8 cellular contexts compared by ENCODE assay signal in genomic region chr12:120200364-120200817, GRCh38. TPM values are rescaled to one million over a fixed set of nuclear protein-coding genes. Genes with fewer than 3 reads are reported as not detected.
DNase-seq lines count a peak whose midpoint lies in the region; ATAC-seq, FAIRE-seq and TF ChIP-seq lines count a peak whose summit lies in the region.
"Not testable (repeated sequence)": the region's sequence is repeated elsewhere in the genome, so short reads cannot be mapped to it uniquely, and the experiment has no call there.

No MANE protein-coding gene starts in this region.

- H3K4me1 ChIP-seq in GM12878 (ENCODE audit: control insufficient read depth, insufficient read depth, low read length) (peaks cover 17% of the 10 kb centered on the region), esophagus squamous epithelium (peaks cover 24 to 55% (median 44%) of the 10 kb centered on the region in 3 donors), HepG2 (ENCODE audit: insufficient read depth, low read length) (peaks cover 57% of the 10 kb centered on the region), suprapubic skin (peaks cover 35% of the 10 kb centered on the region)

- not testable (repeated sequence) for FAIRE-seq in GM12878 (lab: Jason Lieb, UNC); HepG2 (lab: Jason Lieb, UNC)

- WGBS in GM12878 (ENCODE audit: insufficient coverage, insufficient replicate concordance, low lambda C conversion rate, missing lambda C conversion rate), result under 1% methylated on average over 17 of the region's 17 CpGs
- 2% methylated on average over 11 to 17 of the region's 17 CpGs for WGBS in esophagus squamous epithelium, 2 donors
- WGBS in HepG2 (ENCODE audit: low lambda C conversion rate), result 2% methylated on average over 17 of the region's 17 CpGs
- WGBS in suprapubic skin, result 3% methylated on average over 9 of the region's 17 CpGs

- peaks cover 53% of the 10 kb centered on the region for H3K36me3 ChIP-seq in KOPT-K1 (ENCODE audit: insufficient read depth, low read length)
- peaks cover 10 to 24% of the 10 kb centered on the region in 2 experiments for H3K36me3 ChIP-seq in GM12878 (ENCODE audit: control insufficient read depth in 2 of 2, insufficient read depth in 2 of 2, low read length in 1 of 2)
- H3K36me3 ChIP-seq in esophagus squamous epithelium, result peaks cover 14 to 39% (median 22%) of the 10 kb centered on the region in 3 donors
- peaks cover 4 to 38% of the 10 kb centered on the region in 2 experiments for H3K36me3 ChIP-seq in HepG2 (replicated peaks in 1 of 2; ENCODE audit: control insufficient read depth in 1 of 2, insufficient read depth in 2 of 2, low read length in 2 of 2)
- H3K36me3 ChIP-seq in suprapubic skin, result peaks cover 32% of the 10 kb centered on the region

- not testable (repeated sequence) for H3K27me3 ChIP-seq in CD4-positive, alpha-beta T cell (ENCODE audit: control insufficient read depth, insufficient read depth, low read length); GM12878 (replicated peaks in 1 of 2; ENCODE audit: control insufficient read depth in 2 of 2, insufficient read depth in 2 of 2, low read length in 1 of 2); esophagus squamous epithelium; HepG2 (ENCODE audit: control insufficient read depth in 1 of 2, insufficient read depth in 2 of 2, low read length in 2 of 2); suprapubic skin

- not testable (repeated sequence) for H3K9me3 ChIP-seq in CD4-positive, alpha-beta T cell (ENCODE audit: control insufficient read depth, low read length); KOPT-K1 (ENCODE audit: insufficient read depth, low read length, poor library complexity, severe bottlenecking); GM12878 (replicated peaks; ENCODE audit: control insufficient read depth, insufficient read depth, low read length); esophagus squamous epithelium; HepG2 (ENCODE audit: low read length); suprapubic skin

- not testable (repeated sequence) for TF ChIP-seq RAD21 in GM12878 (IDR thresholded peaks at IDR 0.05; ENCODE audit: insufficient read depth, low read depth, low read length); HepG2 (CRISPR knock-in tag; IDR thresholded peaks at IDR 0.05)

- intact Hi-C loops in CD4-positive, alpha-beta T cell (cut with DNase I, micrococcal nuclease), result loop anchor here in 1 of 2 experiments (5.0 to 10.0 kb wide), 2 partner anchors 83 to 186 kb away; partner anchors contain the start of gene RAB35
- intact Hi-C loops in GM12878 (cut with micrococcal nuclease; ENCODE audit: unreplicated experiment); esophagus squamous epithelium (cut with DNase I); HepG2 (cut with micrococcal nuclease; ENCODE audit: unreplicated experiment): not testable (repeated sequence)

- not testable (repeated sequence) for DNase-seq in CD4-positive, alpha-beta T cell; WTC11 (ENCODE audit: low spot score); GM12878 (ENCODE audit: low read depth, low spot score); esophagus squamous epithelium (lab: John Stamatoyannopoulos, UW); HepG2 (ENCODE audit: low spot score); omental fat pad (ENCODE audit: low spot score); suprapubic skin (ENCODE audit: low spot score in 2 of 2)

- H3K36me3 Mint-ChIP-seq in CD4-positive, alpha-beta T cell (ENCODE audit: low read depth), result peaks cover 49% of the 10 kb centered on the region
- peaks cover 57% of the 10 kb centered on the region for H3K36me3 Mint-ChIP-seq in WTC11

- H3K27ac Mint-ChIP-seq in CD4-positive, alpha-beta T cell, result peak overlapping the region; percentile 91
- peak overlapping the region; percentile 99 for H3K27ac Mint-ChIP-seq in WTC11

- peaks cover 47% of the 10 kb centered on the region for H3K4me1 Mint-ChIP-seq in CD4-positive, alpha-beta T cell (ENCODE audit: low read depth)
- peaks cover 22% of the 10 kb centered on the region for H3K4me1 Mint-ChIP-seq in WTC11

- H3K4me2 ChIP-seq in GM12878 (ENCODE audit: control insufficient read depth, insufficient read depth), result peak overlapping the region; percentile 99
- H3K4me2 ChIP-seq in HepG2 (ENCODE audit: low read depth, low read length), result peak overlapping the region; percentile 95

- peak overlapping the region; percentile 92 for H3K4me3 ChIP-seq in GM12878
- H3K4me3 ChIP-seq in esophagus squamous epithelium, result peak overlapping the region; percentile 86 to 99 (median 94)
- peak overlapping the region; percentile 86 to 99 (median 99) for H3K4me3 ChIP-seq in HepG2 (replicated peaks in 1 of 3; ENCODE audit: insufficient read depth in 1 of 3, low read depth in 2 of 3, low read length in 3 of 3)
- H3K4me3 ChIP-seq in suprapubic skin, result peak overlapping the region; percentile 97

- SMC1A ChIA-PET in GM12878 (lab: Charles Lee; ENCODE audit: uncharacterized antibody, unreplicated experiment), result interaction anchor here (0.7 to 4.2 kb wide), 11 partner anchors 7 to 200 kb away, joined by 3 to 37 read pairs (median 5); partner anchors contain the start of genes PXN and RAB35

- H3K9ac ChIP-seq in GM12878 (ENCODE audit: control insufficient read depth, insufficient read depth, low read length) (peak overlapping the region; percentile 98), HepG2 (ENCODE audit: insufficient read depth, low read depth, low read length) (peak overlapping the region; percentile 96)

- H2AFZ ChIP-seq in GM12878 (ENCODE audit: control insufficient read depth, low read depth, low read length); HepG2 (ENCODE audit: low read length): not testable (repeated sequence)

- H3K27ac ChIP-seq in CD4-positive, alpha-beta T cell (ENCODE audit: low read depth, low read length), result peak overlapping the region; percentile 67
- H3K27ac ChIP-seq in KOPT-K1 (ENCODE audit: low read depth, low read length, poor library complexity, severe bottlenecking), result peak overlapping the region; percentile 89
- peak overlapping the region; percentile 87 for H3K27ac ChIP-seq in GM12878 (ENCODE audit: control insufficient read depth, insufficient read depth)
- H3K27ac ChIP-seq in esophagus squamous epithelium, result peak overlapping the region; percentile 93 to 95 (median 94)
- H3K27ac ChIP-seq in HepG2 (ENCODE audit: extremely low read length, insufficient read depth, low read length), result peak overlapping the region; percentile 91
- peak overlapping the region; percentile 90 for H3K27ac ChIP-seq in suprapubic skin

- not testable (repeated sequence) for TF ChIP-seq POLR2A in GM12878 (IDR thresholded peaks at IDR 0.05; ENCODE audit: low read depth, low read length); esophagus squamous epithelium (IDR thresholded peaks at IDR 0.05); HepG2 (IDR thresholded peaks at IDR 0.05; ENCODE audit: insufficient read depth in 1 of 2, low read depth in 2 of 2, low read length in 2 of 2); suprapubic skin (IDR thresholded peaks at IDR 0.05)

- H3K4me3 Mint-ChIP-seq in CD4-positive, alpha-beta T cell, result peak overlapping the region; percentile 99
- peak overlapping the region; percentile 97 for H3K4me3 Mint-ChIP-seq in WTC11

- TF ChIP-seq EP300 in GM12878 (IDR thresholded peaks at IDR 0.05; ENCODE audit: borderline replicate concordance in 1 of 2, control insufficient read depth in 1 of 2, low read depth in 2 of 2, low read length in 2 of 2); HepG2 (IDR thresholded peaks at IDR 0.05; ENCODE audit: low read depth in 2 of 2, low read length in 2 of 2); HepG2 (CRISPR knock-in tag; IDR thresholded peaks at IDR 0.05; ENCODE audit: borderline replicate concordance); suprapubic skin (IDR thresholded peaks at IDR 0.05): not testable (repeated sequence)

- not testable (repeated sequence) for H3K9me3 Mint-ChIP-seq in CD4-positive, alpha-beta T cell; WTC11

- CTCF ChIA-PET in CD4-positive, alpha-beta T cell (lab: Charles Lee), result interaction anchor here (0.6 to 4.3 kb wide), 13 partner anchors 18 to 211 kb away, joined by 3 to 34 read pairs (median 6); partner anchors contain the start of genes BICDL1, PXN, RNU4-1 and RNU4-2
- CTCF ChIA-PET in WTC11 (lab: Charles Lee) (interaction anchor here (0.7 to 2.9 kb wide), 18 partner anchors 9 to 266 kb away, joined by 3 to 86 read pairs (median 8); partner anchors contain the start of genes PXN, RAB35, RNU4-2 and SIRT4), GM12878 (lab: Yijun Ruan, JAX) (interaction anchor here (0.9 to 5.6 kb wide), 23 partner anchors 10 to 324 kb away, joined by 3 to 61 read pairs (median 6); partner anchors contain the start of genes PXN, RAB35 and RNU4-2)
- CTCF ChIA-PET in HepG2 (lab: Yijun Ruan, JAX; ENCODE audit: low intra/inter-chr PET ratio, low total read pairs), result not testable (repeated sequence)

- not testable (repeated sequence) for BruUV-seq in GM12878 (replicated peaks; lab: Mats Ljungman, UMichigan)
- TSS peak; percentile 66 for BruUV-seq in HepG2 (replicated peaks; lab: Mats Ljungman, UMichigan)

- in situ Hi-C loops in GM12878 (cut with MboI); HepG2 (cut with HindIII; ENCODE audit: extremely low pct_ligation_motif_present, low pct_unique_long_range_greater_than_20kb): not testable (repeated sequence)

- POLR2A ChIA-PET in CD4-positive, alpha-beta T cell (lab: Charles Lee), result interaction anchor here (1.0 to 6.0 kb wide), 20 partner anchors 11 to 1602 kb away, joined by 4 to 224 read pairs (median 13); partner anchors contain the start of genes BICDL1, MLEC, PXN and RAB35
- POLR2A ChIA-PET in WTC11 (lab: Charles Lee) (interaction anchor here (0.5 to 3.8 kb wide), 15 partner anchors 9 to 387 kb away, joined by 3 to 97 read pairs (median 4); partner anchors contain the start of genes POP5, PXN, RAB35 and RNU4-1), GM12878 (lab: Charles Lee) (interaction anchor here (0.6 to 3.9 kb wide), 10 partner anchors 8 to 113 kb away, joined by 3 to 76 read pairs (median 7); partner anchors contain the start of genes RAB35, RNU4-2 and SIRT4), HepG2 (lab: Yijun Ruan, JAX) (interaction anchor here (0.9 to 7.9 kb wide), 22 partner anchors 8 to 117 kb away, joined by 3 to 378 read pairs (median 14); partner anchors contain the start of genes PXN, RAB35, RNU4-1 and RNU4-2)

- ATAC-seq in CD4-positive, alpha-beta T cell (ENCODE audit: poor library complexity); WTC11; GM12878; HepG2: not testable (repeated sequence)
- peak; percentile 0 for ATAC-seq in omental fat pad (ENCODE audit: low FRiP score)

- not testable (repeated sequence) for TF ChIP-seq CTCF in CD4-positive, alpha-beta T cell (IDR thresholded peaks at IDR 0.05); WTC11 (IDR thresholded peaks at IDR 0.05); GM12878 (IDR thresholded peaks at IDR 0.05 in 2 of 3, conservative IDR thresholded peaks at IDR 0.05 in 1 of 3; ENCODE audit: control insufficient read depth in 2 of 3, extremely low read depth in 1 of 3, insufficient read depth in 1 of 3, low read depth in 3 of 3, low read length in 3 of 3); esophagus squamous epithelium (IDR thresholded peaks at IDR 0.05); HepG2 (CRISPR knock-in tag; IDR thresholded peaks at IDR 0.05); omental fat pad (IDR thresholded peaks at IDR 0.05); suprapubic skin (IDR thresholded peaks at IDR 0.05)

- H4K20me1 ChIP-seq in GM12878 (ENCODE audit: control insufficient read depth, insufficient read depth), result not testable (repeated sequence)
- H4K20me1 ChIP-seq in HepG2 (ENCODE audit: insufficient read depth, low read length), result peaks cover 31% of the 10 kb centered on the region

- H3K27me3 Mint-ChIP-seq in CD4-positive, alpha-beta T cell; WTC11 (ENCODE audit: low read depth): not testable (repeated sequence)

- RAD21 ChIA-PET in GM12878 (lab: Charles Lee; ENCODE audit: unreplicated experiment), result interaction anchor here (1.0 to 3.1 kb wide), 11 partner anchors 27 to 211 kb away, joined by 3 to 58 read pairs (median 17); partner anchors contain the start of genes BICDL1, PXN and RAB35

- peaks cover 51% of the 10 kb centered on the region for H3K79me2 ChIP-seq in GM12878 (ENCODE audit: control insufficient read depth, insufficient read depth, low read length)
- H3K79me2 ChIP-seq in HepG2 (ENCODE audit: insufficient read depth, low read length), result peaks cover 35% of the 10 kb centered on the region

RNA-seq across cellular contexts. Expression of gene RPLP0, which starts 0.5 kb away (rescaled TPM):
- 1,000 to 10,000 TPM; 1,997 to 2,075 TPM for total RNA-seq in CD4-positive, alpha-beta T cell
- total RNA-seq in WTC11 (2021) (3,149 to 3,505 TPM (median 3,452 TPM) in 3 replicates), GM12878 (2014; rRNA removed) (6,095 and 6,267 TPM in 2 replicates), GM12878 (2014; rRNA removed; fragmentation: Illumina TruSeq; extraction: Trizol) (4,804 and 4,972 TPM in 2 replicates), GM12878 (2021) (4,342 and 4,473 TPM in 2 replicates), esophagus squamous epithelium (1,000 to 10,000 TPM; 3,136 to 5,114 (median 4,044) TPM), HepG2 (2016; rRNA removed; fragmentation: Illumina TruSeq; extraction: Trizol) (2,915 and 3,025 TPM in 2 replicates), omental fat pad (1,000 to 10,000 TPM; 2,289 to 4,489 (median 2,885) TPM), suprapubic skin (1,000 to 10,000 TPM; 1,993 to 4,861 (median 3,987) TPM)
- total RNA-seq in GM12878 (2013; cell fraction: nucleolus; rRNA removed), result 746 and 806 TPM in 2 replicates
- polyA plus RNA-seq in GM12878 (2011; ENCODE audit: low read depth), result 10,931 TPM
- polyA plus RNA-seq in GM12878 (2011; rRNA removed) (4,342 and 6,647 TPM in 2 replicates), GM12878 (2014; fragmentation: Illumina TruSeq; extraction: Trizol) (4,326 and 6,258 TPM in 2 replicates), GM12878 (2014; fragmentation: Nextera tagmentation; extraction: Ambion mirVana) (1,000 to 10,000 TPM; 6,784 to 8,495 TPM), GM12878 (2014; rRNA removed) (7,537 and 7,931 TPM in 2 replicates), GM12878 (2016; fragmentation: Nextera tagmentation; extraction: Ambion mirVana) (1,000 to 10,000 TPM; 2,171 to 2,235 TPM), HepG2 (2011; rRNA removed) (5,570 and 6,229 TPM in 2 replicates)
- 11,436 and 11,538 TPM in 2 replicates for polyA plus RNA-seq in GM12878 (2011; cell fraction: cytosol; rRNA removed)
- 3,468 and 4,357 TPM in 2 replicates for polyA plus RNA-seq in GM12878 (2011; cell fraction: nucleus; rRNA removed)
- polyA plus RNA-seq in GM12878 (2012), result 6,488 and 7,133 TPM in 2 replicates
- polyA minus RNA-seq in GM12878 (2011; rRNA and poly(A)+ RNA removed), result 5,528 and 7,467 TPM in 2 replicates
- polyA minus RNA-seq in GM12878 (2011; cell fraction: cytosol; rRNA and poly(A)+ RNA removed), result 1,348 and 1,626 TPM in 2 replicates
- 556 and 712 TPM in 2 replicates for polyA minus RNA-seq in GM12878 (2011; cell fraction: nucleus; rRNA and poly(A)+ RNA removed)
- total RNA-seq in HepG2 (2016; cell fraction: cytosol; rRNA removed; fragmentation: Illumina TruSeq; extraction: Trizol; ENCODE audit: low read depth), result 12,942 and 14,844 TPM in 2 replicates
- 2,993 and 3,024 TPM in 2 replicates for total RNA-seq in HepG2 (2016; cell fraction: insoluble cytoplasmic fraction; rRNA removed; fragmentation: Illumina TruSeq; extraction: Trizol)
- total RNA-seq in HepG2 (2016; cell fraction: membrane; rRNA removed; fragmentation: Illumina TruSeq; extraction: Trizol), result 11,359 and 11,757 TPM in 2 replicates
- total RNA-seq in HepG2 (2016; cell fraction: nucleus; rRNA removed; fragmentation: Illumina TruSeq; extraction: Trizol), result 1,126 and 1,259 TPM in 2 replicates
- 8,040 and 9,457 TPM in 2 replicates for polyA plus RNA-seq in HepG2 (2011; cell fraction: cytosol; rRNA removed)
- 2,511 and 2,559 TPM in 2 replicates for polyA plus RNA-seq in HepG2 (2011; cell fraction: nucleus; rRNA removed)
- polyA plus RNA-seq in HepG2 (2012), result 2,582 and 3,579 TPM in 2 replicates
- 15,203 and 16,637 TPM in 2 replicates for polyA plus RNA-seq in HepG2 (2016; cell fraction: cytosol; fragmentation: Illumina TruSeq; extraction: Trizol; ENCODE audit: low read depth)
- polyA plus RNA-seq in HepG2 (2016; cell fraction: insoluble cytoplasmic fraction; fragmentation: Illumina TruSeq; extraction: Trizol; ENCODE audit: low read depth), result 2,845 and 2,926 TPM in 2 replicates
- polyA plus RNA-seq in HepG2 (2016; cell fraction: membrane; fragmentation: Illumina TruSeq; extraction: Trizol; ENCODE audit: low read depth), result 10,153 and 10,714 TPM in 2 replicates
- polyA plus RNA-seq in HepG2 (2016; cell fraction: nucleus; fragmentation: Illumina TruSeq; extraction: Trizol; ENCODE audit: insufficient read depth, low read depth), result 1,939 and 1,982 TPM in 2 replicates
- 4,147 and 6,586 TPM in 2 replicates for polyA minus RNA-seq in HepG2 (2011; rRNA and poly(A)+ RNA removed; ENCODE audit: low replicate concordance)
- polyA minus RNA-seq in HepG2 (2011; cell fraction: cytosol; rRNA and poly(A)+ RNA removed), result 1,238 and 1,297 TPM in 2 replicates
- polyA minus RNA-seq in HepG2 (2011; cell fraction: nucleus; rRNA and poly(A)+ RNA removed), result 657 and 805 TPM in 2 replicates

RNA-seq across cellular contexts. Expression of gene GCN1, which starts 5.9 kb away (rescaled TPM):
- total RNA-seq in CD4-positive, alpha-beta T cell, result 100 to 1,000 TPM; 121 to 128 TPM
- total RNA-seq in WTC11 (2021) (147 to 181 TPM (median 162 TPM) in 3 replicates), GM12878 (2014; rRNA removed) (89.6 and 90.7 TPM in 2 replicates), GM12878 (2014; rRNA removed; fragmentation: Illumina TruSeq; extraction: Trizol) (41.6 and 43.8 TPM in 2 replicates), GM12878 (2021) (137 and 150 TPM in 2 replicates), esophagus squamous epithelium (100 to 1,000 TPM in 1 of 4 donors, 10 to 100 TPM in 3; 39.5 to 117 (median 63.7) TPM), HepG2 (2016; rRNA removed; fragmentation: Illumina TruSeq; extraction: Trizol) (66.7 and 83.0 TPM in 2 replicates), omental fat pad (10 to 100 TPM; 52.5 to 99.4 (median 72.1) TPM), suprapubic skin (100 to 1,000 TPM in 2 of 4 donors, 10 to 100 TPM in 2; 62.0 to 310 (median 101) TPM)
- 380 and 510 TPM in 2 replicates for total RNA-seq in GM12878 (2013; cell fraction: nucleolus; rRNA removed)
- polyA plus RNA-seq in GM12878 (2011; ENCODE audit: low read depth), result 53.5 TPM
- polyA plus RNA-seq in GM12878 (2011; rRNA removed) (22.8 and 39.8 TPM in 2 replicates), GM12878 (2014; fragmentation: Illumina TruSeq; extraction: Trizol) (40.8 and 54.4 TPM in 2 replicates), GM12878 (2014; fragmentation: Nextera tagmentation; extraction: Ambion mirVana) (10 to 100 TPM; 10.8 to 12.1 TPM), GM12878 (2014; rRNA removed) (95.3 and 102 TPM in 2 replicates), GM12878 (2016; fragmentation: Nextera tagmentation; extraction: Ambion mirVana) (10 to 100 TPM; 62.2 to 65.1 TPM), HepG2 (2011; rRNA removed) (55.3 and 58.2 TPM in 2 replicates)
- polyA plus RNA-seq in GM12878 (2011; cell fraction: cytosol; rRNA removed), result 40.6 and 52.3 TPM in 2 replicates
- 433 and 567 TPM in 2 replicates for polyA plus RNA-seq in GM12878 (2011; cell fraction: nucleus; rRNA removed)
- 49.9 and 56.2 TPM in 2 replicates for polyA plus RNA-seq in GM12878 (2012)
- polyA minus RNA-seq in GM12878 (2011; rRNA and poly(A)+ RNA removed), result 131 and 147 TPM in 2 replicates
- 50.5 and 61.8 TPM in 2 replicates for polyA minus RNA-seq in GM12878 (2011; cell fraction: cytosol; rRNA and poly(A)+ RNA removed)
- polyA minus RNA-seq in GM12878 (2011; cell fraction: nucleus; rRNA and poly(A)+ RNA removed), result 129 and 222 TPM in 2 replicates
- total RNA-seq in HepG2 (2016; cell fraction: cytosol; rRNA removed; fragmentation: Illumina TruSeq; extraction: Trizol; ENCODE audit: low read depth), result 59.7 and 67.2 TPM in 2 replicates
- 56.9 and 87.0 TPM in 2 replicates for total RNA-seq in HepG2 (2016; cell fraction: insoluble cytoplasmic fraction; rRNA removed; fragmentation: Illumina TruSeq; extraction: Trizol)
- total RNA-seq in HepG2 (2016; cell fraction: membrane; rRNA removed; fragmentation: Illumina TruSeq; extraction: Trizol), result 19.6 and 22.1 TPM in 2 replicates
- 125 and 128 TPM in 2 replicates for total RNA-seq in HepG2 (2016; cell fraction: nucleus; rRNA removed; fragmentation: Illumina TruSeq; extraction: Trizol)
- polyA plus RNA-seq in HepG2 (2011; cell fraction: cytosol; rRNA removed), result 20.5 and 25.6 TPM in 2 replicates
- 394 and 725 TPM in 2 replicates for polyA plus RNA-seq in HepG2 (2011; cell fraction: nucleus; rRNA removed)
- polyA plus RNA-seq in HepG2 (2012), result 47.0 and 60.6 TPM in 2 replicates
- polyA plus RNA-seq in HepG2 (2016; cell fraction: cytosol; fragmentation: Illumina TruSeq; extraction: Trizol; ENCODE audit: low read depth), result 1.8 and 2.1 TPM in 2 replicates
- polyA plus RNA-seq in HepG2 (2016; cell fraction: insoluble cytoplasmic fraction; fragmentation: Illumina TruSeq; extraction: Trizol; ENCODE audit: low read depth), result 33.5 and 45.5 TPM in 2 replicates
- polyA plus RNA-seq in HepG2 (2016; cell fraction: membrane; fragmentation: Illumina TruSeq; extraction: Trizol; ENCODE audit: low read depth), result 4.1 and 5.4 TPM in 2 replicates
- polyA plus RNA-seq in HepG2 (2016; cell fraction: nucleus; fragmentation: Illumina TruSeq; extraction: Trizol; ENCODE audit: insufficient read depth, low read depth), result 177 and 198 TPM in 2 replicates
- 204 and 255 TPM in 2 replicates for polyA minus RNA-seq in HepG2 (2011; rRNA and poly(A)+ RNA removed; ENCODE audit: low replicate concordance)
- 59.8 and 61.6 TPM in 2 replicates for polyA minus RNA-seq in HepG2 (2011; cell fraction: cytosol; rRNA and poly(A)+ RNA removed)
- 229 and 237 TPM in 2 replicates for polyA minus RNA-seq in HepG2 (2011; cell fraction: nucleus; rRNA and poly(A)+ RNA removed)
